8 cellular contexts compared by ENCODE assay signal in genomic region chr15:90004671-90005070, GRCh38. TPM values are rescaled to one million over a fixed set of nuclear protein-coding genes. Genes with fewer than 3 reads are reported as not detected.
A peak's percentile ranks its signal among the peaks of the same experiment; 100 is the strongest.
DNase-seq lines count a peak whose midpoint lies in the region; ATAC-seq and TF ChIP-seq lines count a peak whose summit lies in the region.

No MANE protein-coding gene starts in this region.

- H3K36me3 Mint-ChIP-seq in HFFc6 (ENCODE audit: low read depth) = peaks cover 10% of the 10 kb centered on the region
- peaks cover 8% of the 10 kb centered on the region for H3K36me3 Mint-ChIP-seq in T-helper 17 cell (ENCODE audit: low read depth)

- H3K4me3 Mint-ChIP-seq in HFFc6 (peak overlapping the region; percentile 77), T-helper 17 cell (peak overlapping the region; percentile 47)

- H3K27me3 Mint-ChIP-seq in HFFc6 (ENCODE audit: insufficient read depth) (peaks cover under 1% of the 10 kb centered on the region), T-helper 17 cell (no peaks in the 10 kb centered on the region)

- H3K36me3 ChIP-seq in rectal smooth muscle tissue (ENCODE audit: control insufficient read depth, insufficient read depth, low read length) = no peaks in the 10 kb centered on the region

- H3K4me3 ChIP-seq in fibroblast of villous mesenchyme (ENCODE audit: low read depth, low read length) (no peak overlapping the region), rectal smooth muscle tissue (ENCODE audit: low read length) (no peak overlapping the region)

- H3K9me3 Mint-ChIP-seq in HFFc6 = no peaks in the 10 kb centered on the region

- H3K27ac Mint-ChIP-seq in HFFc6 (peak overlapping the region; percentile 86), T-helper 17 cell (peak overlapping the region; percentile 96)

- H3K9me3 ChIP-seq in T-helper 17 cell (ENCODE audit: control insufficient read depth, low read length, poor library complexity, severe bottlenecking) = no peaks in the 10 kb centered on the region

- no peak overlapping the region for H3K9ac ChIP-seq in rectal smooth muscle tissue (ENCODE audit: low read length)

- H3K4me1 Mint-ChIP-seq in HFFc6 (ENCODE audit: low read depth) (peaks cover 46% of the 10 kb centered on the region), T-helper 17 cell (peaks cover 65% of the 10 kb centered on the region)

- ATAC-seq in T-helper 17 cell (no peak), GM21619 (IDR thresholded peaks at IDR 0.05; ENCODE audit: unreplicated experiment) (no peak)

- H3K27me3 ChIP-seq in rectal smooth muscle tissue (ENCODE audit: control insufficient read depth, insufficient read depth, low read length) = no peaks in the 10 kb centered on the region

- peak; percentile 95 for DNase-seq in HFFc6
- DNase-seq in T-helper 17 cell = no peak
- peak; percentile 94 for DNase-seq in fibroblast of villous mesenchyme (ENCODE audit: low read depth)
- DNase-seq in inferior parietal cortex (ENCODE audit: extremely low spot score) = no peak
- DNase-seq in H4 (ENCODE audit: low spot score) = no peak
- DNase-seq in NCI-H82 treated with DMSO at 0.1 percent for 48 hours (lab: John Stamatoyannopoulos, UW; ENCODE audit: unreplicated experiment) = no peak

- peak overlapping the region; percentile 16 for H3K27ac ChIP-seq in rectal smooth muscle tissue (ENCODE audit: low read depth, low read length)

- peaks cover 3% of the 10 kb centered on the region for H3K4me1 ChIP-seq in rectal smooth muscle tissue (ENCODE audit: control insufficient read depth, insufficient read depth, low read length)

- no peak for TF ChIP-seq CTCF in HFFc6 (IDR thresholded peaks at IDR 0.05)
- no peak for TF ChIP-seq CTCF in fibroblast of villous mesenchyme (IDR thresholded peaks at IDR 0.05; ENCODE audit: insufficient read depth, low read depth, low read length)

RNA-seq across cellular contexts. Expression of gene ZNF710, which starts 3.5 kb away (rescaled TPM):
- 10 to 100 TPM; 17.6 to 23.3 (median 20.3) TPM for total RNA-seq in HFFc6 (2021; fragmentation: NEBNext Ultra II Directional; extraction: Animal tissue kit (Norgen Biotek cat#: 25700))
- total RNA-seq in T-helper 17 cell (10 to 100 TPM; 11.7 to 14.4 TPM), fibroblast of villous mesenchyme (13.0 and 16.8 TPM in 2 replicates)
- total RNA-seq in H4 (2014; rRNA removed; shearing (Covaris generic)) = 4.7 and 8.4 TPM in 2 replicates

Comparison
In these comparisons a context has a peak if more than half of its experiments do, and no peak if none do; other contexts are left out.
1. DNase-seq: peak in HFFc6 (single experiment) and fibroblast of villous mesenchyme (single experiment); none in T-helper 17 cell (0 of 3), inferior parietal cortex (single experiment), H4 (single experiment) and NCI-H82 treated with DMSO at 0.1 percent for 48 hours (single experiment).